ENCODE assay signal across 25 cellular contexts in the genomic region with DNA sequence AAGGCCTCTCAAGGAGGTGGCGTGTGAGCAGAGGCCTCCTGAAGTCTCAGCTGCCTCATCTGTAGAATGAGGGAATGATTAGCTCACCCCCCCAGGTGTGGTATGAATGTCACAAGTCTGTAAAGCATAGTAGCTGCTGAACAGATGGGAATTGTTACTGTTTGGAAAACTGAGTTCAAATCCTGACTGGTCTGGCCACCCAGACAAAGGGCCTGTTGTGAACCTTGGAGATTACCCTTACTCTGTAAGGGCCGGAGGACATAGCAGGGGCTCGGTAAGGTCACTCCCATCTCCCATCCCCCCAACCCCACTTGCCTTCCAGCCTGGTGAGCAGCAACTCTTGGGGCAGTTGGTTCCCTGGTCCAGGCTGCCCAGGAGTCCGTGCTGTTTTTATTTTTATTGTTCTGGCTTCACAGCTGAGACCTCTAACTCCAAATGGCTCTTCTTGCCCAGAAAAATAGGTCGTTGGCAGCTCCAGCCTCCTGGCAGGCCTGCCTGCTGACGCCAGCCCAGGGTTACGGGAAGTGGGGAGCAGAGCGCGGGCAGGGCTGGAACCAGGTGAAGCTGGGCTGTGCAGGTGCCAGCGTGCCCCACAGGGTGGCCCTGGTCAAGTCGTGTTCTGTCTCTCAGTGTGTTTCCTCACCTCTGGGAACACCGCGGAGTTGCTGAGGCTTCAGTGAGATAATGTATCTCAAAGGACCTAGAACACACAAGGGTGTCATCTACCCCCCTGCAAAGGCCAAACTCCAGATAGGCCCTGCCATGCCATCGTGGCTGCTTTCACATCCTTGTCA. TPM values are rescaled to one million over a fixed set of nuclear protein-coding genes. Genes with fewer than 3 reads are reported as not detected.
DNase-seq lines count a peak whose midpoint lies in the region; ATAC-seq and TF ChIP-seq lines count a peak whose summit lies in the region.
"Had no signal": no experiment of that assay in that cellular context is flagged by ENCODE, and none has a peak within 500 bp of the region (broad histone marks: within the 10 kb centered on the region; RNA-seq: fewer than 3 reads in every experiment).

No MANE protein-coding gene starts in this region.

- peaks cover 8 to 38% (median 24%) of the 10 kb centered on the region in 4 donors for H3K4me1 ChIP-seq in liver (ENCODE audit: control insufficient read depth in 4 of 4, insufficient read depth in 4 of 4, low read length in 3 of 4)

- H3K9me3 ChIP-seq in liver (ENCODE audit: control insufficient read depth in 4 of 4, low read length in 3 of 4), result no peaks in the 10 kb centered on the region
- H3K9me3 ChIP-seq: SK-N-SH, thoracic aorta had no signal

- POLR2A ChIA-PET in RWPE1 (lab: Yijun Ruan, JAX; ENCODE audit: low non-redundant PET), result no interaction called here

- CTCF ChIA-PET in RWPE1 (lab: Yijun Ruan, JAX), result interaction anchor here (0.6 kb wide), 1 partner anchor 108 kb away, joined by 4 read pairs; no protein-coding TSS in a partner anchor

- WGBS in liver, result 36% methylated on average over 14 of the region's 14 CpGs

- H3K4me3 ChIP-seq in liver (ENCODE audit: low read depth in 1 of 3, low read length in 3 of 3), result peak overlapping the region; percentile 17 to 22 (median 20)
- H3K4me3 ChIP-seq: cardiac muscle cell, K562, smooth muscle cell, thoracic aorta had no signal

- no peak for ATAC-seq in GM21423 (IDR thresholded peaks at IDR 0.05; ENCODE audit: unreplicated experiment)
- ATAC-seq: activated T-cell treated with anti-CD3 and anti-CD28 coated beads, Interleukin-2, amount 50 U/mL, for 4 hours; K562; left cardiac atrium; stimulated activated memory B cell treated with anti-CD40 and anti-IgM and Interleukin-4, amounts not matched to agents 10 μg/mL and 1 μg/mL and 100 μg/mL, for 72 hours had no signal

- peak overlapping the region; percentile 29 for H3K27ac ChIP-seq in RWPE1
- H3K27ac ChIP-seq in liver (ENCODE audit: low read depth in 1 of 2, low read length in 2 of 2), result peak overlapping the region; percentile 59 to 78
- H3K27ac ChIP-seq in temporal lobe (ENCODE audit: low read depth, low read length), result peak overlapping the region; percentile 50
- H3K27ac ChIP-seq: cardiac muscle cell, thoracic aorta had no signal

- no peaks in the 10 kb centered on the region for H3K27me3 ChIP-seq in liver (ENCODE audit: control insufficient read depth in 4 of 4, insufficient read depth in 4 of 4, low read length in 3 of 4)
- H3K27me3 ChIP-seq: cardiac muscle cell had no signal

- in situ Hi-C loops in ACHN (cut with HindIII; ENCODE audit: low pct_ligation_motif_present, low pct_unique_long_range_greater_than_20kb, low sequenced_read_pairs), result no loop called here

- H3K36me3 ChIP-seq in liver (ENCODE audit: control insufficient read depth in 4 of 4, insufficient read depth in 3 of 4, low read depth in 1 of 4, low read length in 3 of 4), result no peaks in the 10 kb centered on the region
- H3K36me3 ChIP-seq: cardiac muscle cell, thoracic aorta had no signal

- peak; percentile 30 to 63 for TF ChIP-seq RAD21 in liver (IDR thresholded peaks at IDR 0.05)

- DNase-seq in RWPE1 (ENCODE audit: low spot score) (no peak), cerebellum (ENCODE audit: low spot score) (peak; percentile 85), ACHN (no peak), DMS153 (lab: John Stamatoyannopoulos, UW) (no peak)
- DNase-seq: activated CD4-positive, alpha-beta T cell treated with anti-CD3 and anti-CD28 coated beads, Interleukin-2, amount 10 ng/mL, durations not matched to agents 24 days and 14 days; activated naive CD4-positive, alpha-beta T cell treated with Interleukin-2 at 50 U/mL for 16 hours; activated T-cell treated with anti-CD3 and anti-CD28 coated beads, Interleukin-2, amount 50 U/mL, for 4 hours; CD8-positive, alpha-beta memory T cell; DMS79; left cardiac atrium; MM.1S; NCI-H1417 treated with DMSO at 0.1 percent for 48 hours; NCI-H2107; NCI-H526; retina; SK-N-SH; stimulated activated CD4-positive, alpha-beta T cell treated with anti-CD3 and anti-CD28 coated beads, Interleukin-2, amount 100 ng/mL, for 48 hours had no signal

- H3K9ac ChIP-seq in liver (ENCODE audit: low read depth in 1 of 2, low read length in 2 of 2), result peak overlapping the region in 1 of 2 donors; percentile 42
- H3K9ac ChIP-seq: SK-N-SH had no signal

- TF ChIP-seq CTCF in RWPE1 (conservative IDR thresholded peaks at IDR 0.05; ENCODE audit: low read depth) (no peak), liver (IDR thresholded peaks at IDR 0.05; ENCODE audit: low read depth, low read length, missing input control) (peak; percentile 24)

TF ChIP-seq in liver, 16 proteins besides CTCF, POLR2A, EP300 and RAD21:
- TF ChIP-seq HNF4G (IDR thresholded peaks at IDR 0.05) (no peak), YY1 (IDR thresholded peaks at IDR 0.05) (peak; percentile 74), HNF4A (conservative IDR thresholded peaks at IDR 0.05) (peak; percentile 66 to 77), FOXA1 (IDR thresholded peaks at IDR 0.05) (no peak), GABPA (IDR thresholded peaks at IDR 0.05 in 1 of 2, conservative IDR thresholded peaks at IDR 0.05 in 1 of 2) (peak in 1 of 2 donors; percentile 34), NR2F2 (IDR thresholded peaks at IDR 0.05) (no peak), FOXA2 (IDR thresholded peaks at IDR 0.05) (no peak), JUND (IDR thresholded peaks at IDR 0.05) (peak in 1 of 2 donors; percentile 66), RXRA (IDR thresholded peaks at IDR 0.05) (peak; percentile 83 to 94), EGR1 (IDR thresholded peaks at IDR 0.05; ENCODE audit: low read depth in 2 of 2) (no peak), SP1 (IDR thresholded peaks at IDR 0.05) (peak; percentile 87), TAF1 (conservative IDR thresholded peaks at IDR 0.05) (no peak)
- TF ChIP-seq, protein P1, sequence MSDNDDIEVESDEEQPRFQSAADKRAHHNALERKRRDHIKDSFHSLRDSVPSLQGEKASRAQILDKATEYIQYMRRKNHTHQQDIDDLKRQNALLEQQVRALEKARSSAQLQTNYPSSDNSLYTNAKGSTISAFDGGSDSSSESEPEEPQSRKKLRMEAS (IDR thresholded peaks at IDR 0.05), result peak; percentile 76
- TF ChIP-seq, protein P2, sequence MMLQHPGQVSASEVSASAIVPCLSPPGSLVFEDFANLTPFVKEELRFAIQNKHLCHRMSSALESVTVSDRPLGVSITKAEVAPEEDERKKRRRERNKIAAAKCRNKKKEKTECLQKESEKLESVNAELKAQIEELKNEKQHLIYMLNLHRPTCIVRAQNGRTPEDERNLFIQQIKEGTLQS (IDR thresholded peaks at IDR 0.05), result peak; percentile 18
- TF ChIP-seq, protein P3, sequence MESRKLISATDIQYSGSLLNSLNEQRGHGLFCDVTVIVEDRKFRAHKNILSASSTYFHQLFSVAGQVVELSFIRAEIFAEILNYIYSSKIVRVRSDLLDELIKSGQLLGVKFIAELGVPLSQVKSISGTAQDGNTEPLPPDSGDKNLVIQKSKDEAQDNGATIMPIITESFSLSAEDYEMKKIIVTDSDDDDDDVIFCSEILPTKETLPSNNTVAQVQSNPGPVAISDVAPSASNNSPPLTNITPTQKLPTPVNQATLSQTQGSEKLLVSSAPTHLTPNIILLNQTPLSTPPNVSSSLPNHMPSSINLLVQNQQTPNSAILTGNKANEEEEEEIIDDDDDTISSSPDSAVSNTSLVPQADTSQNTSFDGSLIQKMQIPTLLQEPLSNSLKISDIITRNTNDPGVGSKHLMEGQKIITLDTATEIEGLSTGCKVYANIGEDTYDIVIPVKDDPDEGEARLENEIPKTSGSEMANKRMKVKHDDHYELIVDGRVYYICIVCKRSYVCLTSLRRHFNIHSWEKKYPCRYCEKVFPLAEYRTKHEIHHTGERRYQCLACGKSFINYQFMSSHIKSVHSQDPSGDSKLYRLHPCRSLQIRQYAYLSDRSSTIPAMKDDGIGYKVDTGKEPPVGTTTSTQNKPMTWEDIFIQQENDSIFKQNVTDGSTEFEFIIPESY (IDR thresholded peaks at IDR 0.05), result no peak
- TF ChIP-seq, protein P4, sequence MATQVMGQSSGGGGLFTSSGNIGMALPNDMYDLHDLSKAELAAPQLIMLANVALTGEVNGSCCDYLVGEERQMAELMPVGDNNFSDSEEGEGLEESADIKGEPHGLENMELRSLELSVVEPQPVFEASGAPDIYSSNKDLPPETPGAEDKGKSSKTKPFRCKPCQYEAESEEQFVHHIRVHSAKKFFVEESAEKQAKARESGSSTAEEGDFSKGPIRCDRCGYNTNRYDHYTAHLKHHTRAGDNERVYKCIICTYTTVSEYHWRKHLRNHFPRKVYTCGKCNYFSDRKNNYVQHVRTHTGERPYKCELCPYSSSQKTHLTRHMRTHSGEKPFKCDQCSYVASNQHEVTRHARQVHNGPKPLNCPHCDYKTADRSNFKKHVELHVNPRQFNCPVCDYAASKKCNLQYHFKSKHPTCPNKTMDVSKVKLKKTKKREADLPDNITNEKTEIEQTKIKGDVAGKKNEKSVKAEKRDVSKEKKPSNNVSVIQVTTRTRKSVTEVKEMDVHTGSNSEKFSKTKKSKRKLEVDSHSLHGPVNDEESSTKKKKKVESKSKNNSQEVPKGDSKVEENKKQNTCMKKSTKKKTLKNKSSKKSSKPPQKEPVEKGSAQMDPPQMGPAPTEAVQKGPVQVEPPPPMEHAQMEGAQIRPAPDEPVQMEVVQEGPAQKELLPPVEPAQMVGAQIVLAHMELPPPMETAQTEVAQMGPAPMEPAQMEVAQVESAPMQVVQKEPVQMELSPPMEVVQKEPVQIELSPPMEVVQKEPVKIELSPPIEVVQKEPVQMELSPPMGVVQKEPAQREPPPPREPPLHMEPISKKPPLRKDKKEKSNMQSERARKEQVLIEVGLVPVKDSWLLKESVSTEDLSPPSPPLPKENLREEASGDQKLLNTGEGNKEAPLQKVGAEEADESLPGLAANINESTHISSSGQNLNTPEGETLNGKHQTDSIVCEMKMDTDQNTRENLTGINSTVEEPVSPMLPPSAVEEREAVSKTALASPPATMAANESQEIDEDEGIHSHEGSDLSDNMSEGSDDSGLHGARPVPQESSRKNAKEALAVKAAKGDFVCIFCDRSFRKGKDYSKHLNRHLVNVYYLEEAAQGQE (IDR thresholded peaks at IDR 0.05), result peak; percentile 44

RNA-seq across cellular contexts. Expression of a gene that starts 4.5 kb away (rescaled TPM):
- total RNA-seq in cerebellum (8.0 TPM), liver (10 to 100 TPM in 1 of 2 donors, 1 to 10 TPM in 1; 5.4 to 29.6 TPM), temporal lobe (9.3 TPM)
- 10 to 100 TPM; 16.7 to 47.5 TPM for polyA plus RNA-seq in liver
- polyA plus RNA-seq: CD8-positive, alpha-beta memory T cell had no signal
